In genomic region chr9:97307500-97308163, GRCh38 we compare ENCODE assay signal across 1 cellular context.
TF ChIP-seq lines count a peak whose summit lies in the region.

Gene CCDC180 (plus strand): TSS chr9:97307659. CDS start chr9:97308064, 405 bp downstream.

TF ChIP-seq in H1, 55 proteins besides CTCF, POLR2A, EP300 and RAD21:
- TF ChIP-seq USF2 (IDR thresholded peaks at IDR 0.05; ENCODE audit: low read length) (no peak), BRCA1 (IDR thresholded peaks at IDR 0.05; ENCODE audit: low read depth, low read length) (no peak), CBX5 (IDR thresholded peaks at IDR 0.05; ENCODE audit: low read depth, low read length) (no peak), PHF8 (conservative IDR thresholded peaks at IDR 0.05; ENCODE audit: low read depth, low read length) (no peak), ATF2 (IDR thresholded peaks at IDR 0.05; ENCODE audit: low read length) (no peak), TAF1 (IDR thresholded peaks at IDR 0.05; ENCODE audit: low read depth, low read length) (no peak), JUN (IDR thresholded peaks at IDR 0.05; ENCODE audit: low read depth, low read length) (no peak), RBBP5 (IDR thresholded peaks at IDR 0.05; ENCODE audit: borderline replicate concordance, low read depth, low read length) (no peak), SP4 (IDR thresholded peaks at IDR 0.05; ENCODE audit: low read length) (no peak), EZH2 (IDR thresholded peaks at IDR 0.05; ENCODE audit: low read depth, low read length, severe bottlenecking) (no peak), CHD7 (IDR thresholded peaks at IDR 0.05; ENCODE audit: insufficient replicate concordance, low read length) (no peak), GABPA (IDR thresholded peaks at IDR 0.05; ENCODE audit: borderline replicate concordance, insufficient read depth, low read length) (no peak)
TF ChIP-seq in H1: peak in this region for 0.
